ENCODE assay signal across 8 cellular contexts in the genomic region with DNA sequence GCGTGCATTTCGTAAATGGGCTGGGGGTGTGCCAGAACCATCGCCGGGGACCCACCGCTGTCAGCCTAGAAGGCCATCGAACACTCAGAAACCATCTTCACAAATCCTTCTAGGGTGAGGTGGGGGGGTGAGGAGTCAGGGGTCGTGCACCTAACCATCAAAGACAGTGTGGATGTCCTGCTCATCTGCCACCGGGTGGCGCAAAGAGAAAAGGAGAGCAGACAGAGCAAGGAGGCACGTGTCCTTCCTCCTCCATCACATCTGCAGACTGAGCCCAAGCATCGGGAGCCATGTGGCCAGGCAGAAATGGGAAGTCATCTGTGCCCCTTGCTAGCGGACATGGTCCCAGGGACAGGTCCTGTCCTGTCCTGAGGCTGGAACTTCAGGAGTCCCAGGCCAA.
DNase-seq lines count a peak whose midpoint lies in the region; ATAC-seq and TF ChIP-seq lines count a peak whose summit lies in the region.

No MANE protein-coding gene starts in this region.

- H3K9me3 ChIP-seq in SK-N-SH (no peaks in the 10 kb centered on the region), esophagus squamous epithelium (no peaks in the 10 kb centered on the region), mucosa of descending colon (no peaks in the 10 kb centered on the region)

- TF ChIP-seq POLR2A in esophagus squamous epithelium (IDR thresholded peaks at IDR 0.05): no peak

- no peak for TF ChIP-seq EP300 in SK-N-SH (IDR thresholded peaks at IDR 0.05; ENCODE audit: borderline replicate concordance in 1 of 2, low read depth in 1 of 2, low read length in 1 of 2)

- no peak overlapping the region for H2AFZ ChIP-seq in SK-N-SH (ENCODE audit: low read depth)

- TF ChIP-seq CTCF in LNCAP (IDR thresholded peaks at IDR 0.05) (peak; percentile 45; the same call in 1 of the 2 replicates), SK-N-SH (IDR thresholded peaks at IDR 0.05) (peak; percentile 20; the same call in 1 of the 2 replicates), esophagus squamous epithelium (IDR thresholded peaks at IDR 0.05) (peak in 4 of 6 experiments; percentile 44 to 61 (median 55)), mucosa of descending colon (IDR thresholded peaks at IDR 0.05) (no peak)

- H3K4me2 ChIP-seq in SK-N-SH: no peak overlapping the region

- no peaks in the 10 kb centered on the region for H3K9me2 ChIP-seq in SK-N-SH

- no peaks in the 10 kb centered on the region for H4K20me1 ChIP-seq in SK-N-SH (ENCODE audit: insufficient read depth)

- no peaks in the 10 kb centered on the region for H3K79me2 ChIP-seq in SK-N-SH (ENCODE audit: insufficient read depth)

- H3K36me3 ChIP-seq in SK-N-SH (replicated peaks in 1 of 2; ENCODE audit: control insufficient read depth in 1 of 2, insufficient read depth in 2 of 2, low read length in 1 of 2) (no peaks in the 10 kb centered on the region), esophagus squamous epithelium (no peaks in the 10 kb centered on the region), mucosa of descending colon (ENCODE audit: low read depth) (no peaks in the 10 kb centered on the region)

- WGBS in SK-N-SH (ENCODE audit: low lambda C conversion rate): 42% methylated on average over 11 of the region's 12 CpGs
- WGBS in esophagus squamous epithelium, 2 donors: 28 to 32% methylated on average over 11 to 12 of the region's 12 CpGs

- peak; percentile 77 for TF ChIP-seq RAD21 in SK-N-SH (IDR thresholded peaks at IDR 0.05; ENCODE audit: low read length)

- POLR2A ChIA-PET in SK-N-SH (lab: Yijun Ruan, JAX): no interaction called here

- H3K9ac ChIP-seq in SK-N-SH: no peak overlapping the region

- H3K4me1 ChIP-seq in SK-N-SH (ENCODE audit: control insufficient read depth in 1 of 2, insufficient read depth in 2 of 2, low read depth in 1 of 2, low read length in 1 of 2) (no peaks in the 10 kb centered on the region), esophagus squamous epithelium (peaks cover 0 to 9% (median 0%) of the 10 kb centered on the region in 3 donors), mucosa of descending colon (ENCODE audit: low read depth) (no peaks in the 10 kb centered on the region)

- no peak overlapping the region; a peak in 1 of 4 replicates for H3K4me3 ChIP-seq in SK-N-SH (ENCODE audit: low read depth in 2 of 2, low read length in 1 of 2)
- H3K4me3 ChIP-seq in esophagus squamous epithelium: no peak overlapping the region
- no peak overlapping the region for H3K4me3 ChIP-seq in mucosa of descending colon

- CTCF ChIA-PET in SK-N-SH (lab: Yijun Ruan, JAX): interaction anchor here (0.6 to 3.1 kb wide), 10 partner anchors 11 to 452 kb away, joined by 3 to 13 read pairs (median 4); no protein-coding TSS in a partner anchor

- H3K27ac ChIP-seq in SK-N-SH (ENCODE audit: low read depth in 2 of 2, low read length in 1 of 2) (no peak overlapping the region), esophagus squamous epithelium (no peak overlapping the region)

- intact Hi-C loops in esophagus squamous epithelium (cut with DNase I) (loop anchor here (10.0 kb wide), 1 partner anchor 153 kb away; no protein-coding TSS in a partner anchor), mucosa of descending colon (cut with DNase I, micrococcal nuclease) (no loop called here)

- no peaks in the 10 kb centered on the region for H3K27me3 ChIP-seq in SK-N-SH (ENCODE audit: insufficient read depth)
- peaks cover 0 to 63% (median 0%) of the 10 kb centered on the region in 4 donors for H3K27me3 ChIP-seq in esophagus squamous epithelium

- ATAC-seq in mucosa of descending colon: peak; percentile 59

- DNase-seq in NCI-H2227 (lab: John Stamatoyannopoulos, UW; ENCODE audit: unreplicated experiment) (peak; percentile 53), NCI-H2227 treated with DMSO at 0.1 percent for 48 hours (lab: John Stamatoyannopoulos, UW) (no peak), SK-N-SH (peak; percentile 69), esophagus squamous epithelium (lab: John Stamatoyannopoulos, UW) (no peak), mucosa of descending colon (peak in 2 of 3 donors; percentile 35 to 55), NCI-H2107 treated with DMSO at 0.1 percent for 48 hours (lab: John Stamatoyannopoulos, UW; ENCODE audit: unreplicated experiment) (no peak), cortex of kidney (lab: John Stamatoyannopoulos, UW) (no peak)

- no peaks in the 10 kb centered on the region for H3F3A ChIP-seq in SK-N-SH (replicated peaks; ENCODE audit: insufficient read depth)

TF ChIP-seq in SK-N-SH, 30 proteins besides CTCF, POLR2A, EP300 and RAD21:
- TF ChIP-seq, protein P1, sequence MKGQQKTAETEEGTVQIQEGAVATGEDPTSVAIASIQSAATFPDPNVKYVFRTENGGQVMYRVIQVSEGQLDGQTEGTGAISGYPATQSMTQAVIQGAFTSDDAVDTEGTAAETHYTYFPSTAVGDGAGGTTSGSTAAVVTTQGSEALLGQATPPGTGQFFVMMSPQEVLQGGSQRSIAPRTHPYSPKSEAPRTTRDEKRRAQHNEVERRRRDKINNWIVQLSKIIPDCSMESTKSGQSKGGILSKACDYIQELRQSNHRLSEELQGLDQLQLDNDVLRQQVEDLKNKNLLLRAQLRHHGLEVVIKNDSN (IDR thresholded peaks at IDR 0.05; ENCODE audit: borderline replicate concordance, low read depth): peak; percentile 20; the same call in 1 of the 2 replicates
- TF ChIP-seq SMC3 (IDR thresholded peaks at IDR 0.05; ENCODE audit: low read depth, low read length) (peak; percentile 52; the same call in 1 of the 2 replicates), MXI1 (IDR thresholded peaks at IDR 0.05; ENCODE audit: low read depth, low read length) (peak; percentile 90), RXRA (IDR thresholded peaks at IDR 0.05; ENCODE audit: borderline replicate concordance, low read depth) (no peak)

Comparison
In these comparisons a context has a peak if more than half of its experiments do, and no peak if none do; other contexts are left out.
1. DNase-seq: peak in NCI-H2227 (single experiment), SK-N-SH (single experiment) and mucosa of descending colon (2 of 3); none in NCI-H2227 treated with DMSO at 0.1 percent for 48 hours (single experiment), esophagus squamous epithelium (single experiment), NCI-H2107 treated with DMSO at 0.1 percent for 48 hours (single experiment) and cortex of kidney (single experiment).